ENCODE assay signal across 18 cellular contexts in the genomic region with DNA sequence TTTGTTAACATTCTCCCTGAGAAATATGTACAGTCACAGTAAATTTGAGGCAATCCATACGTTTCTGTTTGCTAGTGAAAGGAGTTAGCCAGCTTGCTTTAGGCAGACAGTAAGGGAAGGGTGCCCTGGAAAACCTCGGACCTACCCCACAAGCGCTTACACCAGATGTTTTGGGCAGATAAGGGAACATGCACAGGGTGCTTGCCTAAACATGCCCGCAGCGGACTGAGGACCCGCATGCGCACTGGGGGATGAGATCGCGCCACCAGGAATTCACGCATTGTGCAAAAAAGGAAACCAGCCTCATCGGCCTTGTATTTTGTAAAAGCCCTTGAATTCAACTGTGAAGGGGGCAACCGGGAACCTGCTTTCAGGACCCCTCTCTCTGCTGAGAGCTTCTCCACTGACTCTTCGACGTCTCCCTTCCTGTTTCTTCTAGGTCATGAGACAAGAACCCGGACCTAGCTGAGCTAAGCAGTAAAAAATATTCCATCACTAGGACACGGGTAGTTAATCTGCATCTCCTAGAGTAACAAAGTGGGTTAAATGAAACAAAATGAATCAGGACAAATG.
"Had no signal": no experiment of that assay in that cellular context is flagged by ENCODE, and none has a peak within 500 bp of the region (broad histone marks: within the 10 kb centered on the region; RNA-seq: fewer than 3 reads in every experiment).

No MANE protein-coding gene starts in this region.

- H3K4me1 Mint-ChIP-seq: activated naive CD8-positive, alpha-beta T cell treated with anti-CD3 and anti-CD28 coated beads for 36 hours; nephron progenitor cell; stimulated activated effector memory CD8-positive, alpha-beta T cell treated with anti-CD3 and anti-CD28 coated beads, Interleukin-12 subunit alpha, Interleukin-12 subunit beta, amount 100 ng/mL, for 72 hours; stimulated activated naive CD8-positive, alpha-beta T cell treated with anti-CD3 and anti-CD28 coated beads, Interleukin-15, amount 100 ng/mL, for 72 hours had no signal

- H3K27ac ChIP-seq: right lobe of liver, skin epidermis, tibial nerve had no signal

- H3K36me3 ChIP-seq: right lobe of liver, tibial nerve had no signal

- H3K4me3 ChIP-seq: right lobe of liver, skin epidermis, tibial nerve had no signal

- DNase-seq: activated CD4-positive, alpha-beta memory T cell treated with anti-CD3 and anti-CD28 coated beads for 36 hours; activated CD4-positive, alpha-beta T cell treated with anti-CD3 and anti-CD28 coated beads for 48 hours; activated naive CD4-positive, alpha-beta T cell treated with Interleukin-2 at 50 U/mL for 16 hours; activated naive CD8-positive, alpha-beta T cell treated with anti-CD3 and anti-CD28 coated beads for 36 hours; activated T-cell treated with anti-CD3 and anti-CD28 coated beads, Interleukin-2, amount 50 U/mL, for 48 hours; central memory CD4-positive, alpha-beta T cell; dermis blood vessel endothelial cell; effector CD8-positive, alpha-beta T cell; hippocampal formation; nephron progenitor cell; occipital lobe; stimulated activated CD4-positive, alpha-beta T cell treated with anti-CD3 and anti-CD28 coated beads, Interleukin-2, amount 100 ng/mL, for 24 hours; stimulated activated naive CD8-positive, alpha-beta T cell treated with anti-CD3 and anti-CD28 coated beads, Interleukin-15, amount 100 ng/mL, for 72 hours had no signal

- H3K27ac Mint-ChIP-seq: activated CD4-positive, alpha-beta memory T cell treated with anti-CD3 and anti-CD28 coated beads for 36 hours; activated naive CD8-positive, alpha-beta T cell treated with anti-CD3 and anti-CD28 coated beads for 36 hours; nephron progenitor cell; stimulated activated effector memory CD8-positive, alpha-beta T cell treated with anti-CD3 and anti-CD28 coated beads, Interleukin-12 subunit alpha, Interleukin-12 subunit beta, amount 100 ng/mL, for 72 hours; stimulated activated naive CD8-positive, alpha-beta T cell treated with anti-CD3 and anti-CD28 coated beads, Interleukin-15, amount 100 ng/mL, for 72 hours had no signal

- H3K36me3 Mint-ChIP-seq: activated CD4-positive, alpha-beta memory T cell treated with anti-CD3 and anti-CD28 coated beads for 36 hours; activated naive CD8-positive, alpha-beta T cell treated with anti-CD3 and anti-CD28 coated beads for 36 hours; stimulated activated effector memory CD8-positive, alpha-beta T cell treated with anti-CD3 and anti-CD28 coated beads, Interleukin-12 subunit alpha, Interleukin-12 subunit beta, amount 100 ng/mL, for 72 hours had no signal

- H3K9me3 ChIP-seq: right lobe of liver had no signal

- ATAC-seq: esophagus mucosa; right lobe of liver; stimulated activated effector memory CD8-positive, alpha-beta T cell treated with anti-CD3 and anti-CD28 coated beads, Interleukin-12 subunit alpha, Interleukin-12 subunit beta, amount 100 ng/mL, for 72 hours; stimulated activated naive CD8-positive, alpha-beta T cell treated with anti-CD3 and anti-CD28 coated beads, Interleukin-15, amount 100 ng/mL, for 72 hours had no signal

- H3K27me3 Mint-ChIP-seq: activated CD4-positive, alpha-beta memory T cell treated with anti-CD3 and anti-CD28 coated beads for 36 hours; activated naive CD8-positive, alpha-beta T cell treated with anti-CD3 and anti-CD28 coated beads for 36 hours; stimulated activated naive CD8-positive, alpha-beta T cell treated with anti-CD3 and anti-CD28 coated beads, Interleukin-15, amount 100 ng/mL, for 72 hours had no signal

- H3K4me3 Mint-ChIP-seq: activated CD4-positive, alpha-beta memory T cell treated with anti-CD3 and anti-CD28 coated beads for 36 hours; activated naive CD8-positive, alpha-beta T cell treated with anti-CD3 and anti-CD28 coated beads for 36 hours; nephron progenitor cell; stimulated activated effector memory CD8-positive, alpha-beta T cell treated with anti-CD3 and anti-CD28 coated beads, Interleukin-12 subunit alpha, Interleukin-12 subunit beta, amount 100 ng/mL, for 72 hours; stimulated activated naive CD8-positive, alpha-beta T cell treated with anti-CD3 and anti-CD28 coated beads, Interleukin-15, amount 100 ng/mL, for 72 hours had no signal

- H3K4me1 ChIP-seq: right lobe of liver, tibial nerve had no signal

- H3K27me3 ChIP-seq: right lobe of liver, tibial nerve had no signal
